15 cellular contexts compared by ENCODE assay signal in genomic region chr13:97537110-97537509, GRCh38.
A peak's percentile ranks its signal among the peaks of the same experiment; 100 is the strongest.
DNase-seq lines count a peak whose midpoint lies in the region; ATAC-seq and TF ChIP-seq lines count a peak whose summit lies in the region.
"Had no signal": no experiment of that assay in that cellular context is flagged by ENCODE, and none has a peak within 500 bp of the region (broad histone marks: within the 10 kb centered on the region; RNA-seq: fewer than 3 reads in every experiment).

No MANE protein-coding gene starts in this region.

- no peak for TF ChIP-seq CTCF in left lung (IDR thresholded peaks at IDR 0.05)

- H3K36me3 ChIP-seq in left lung, result no peaks in the 10 kb centered on the region
- H3K36me3 ChIP-seq: BLaER1 had no signal

- no peak overlapping the region for H3K27ac ChIP-seq in left lung
- H3K27ac ChIP-seq: BLaER1 had no signal

- in situ Hi-C loops in ACHN (cut with HindIII; ENCODE audit: low pct_ligation_motif_present, low pct_unique_long_range_greater_than_20kb, low sequenced_read_pairs), result no loop called here

- no peaks in the 10 kb centered on the region for H3K27me3 ChIP-seq in left lung
- H3K27me3 ChIP-seq: BLaER1 had no signal

- ATAC-seq in GM18520 (IDR thresholded peaks at IDR 0.05; ENCODE audit: unreplicated experiment) (peak; percentile 57), GM21367 (IDR thresholded peaks at IDR 0.05; ENCODE audit: unreplicated experiment) (peak; percentile 70), HG02885 (IDR thresholded peaks at IDR 0.05; ENCODE audit: poor library complexity, unreplicated experiment) (peak; percentile 63), HG03469 (IDR thresholded peaks at IDR 0.05; ENCODE audit: unreplicated experiment) (peak; percentile 77), left lung (no peak)

- H3K9me3 ChIP-seq in left lung, result no peaks in the 10 kb centered on the region
- H3K9me3 ChIP-seq: BLaER1 had no signal

- no peaks in the 10 kb centered on the region for H3K4me1 ChIP-seq in left lung
- H3K4me1 ChIP-seq: BLaER1 had no signal

- no peak overlapping the region for H3K4me3 ChIP-seq in left lung
- H3K4me3 ChIP-seq: BLaER1 had no signal

- intact Hi-C loops in left lung (cut with DNase I), result no loop called here

- no peak for DNase-seq in stimulated activated CD4-positive, alpha-beta T cell treated with anti-CD3 and anti-CD28 coated beads, Interleukin-4, amount 100 ng/mL, for 1 hour
- no peak for DNase-seq in left lung
- no peak for DNase-seq in GOT3 (lab: John Stamatoyannopoulos, UW)
- no peak for DNase-seq in ACHN
- DNase-seq: activated CD4-positive, alpha-beta memory T cell treated with anti-CD3 and anti-CD28 coated beads, Interleukin-2, amount 10 ng/mL, durations not matched to agents 7 days and 5 days; activated naive CD8-positive, alpha-beta T cell treated with anti-CD3 and anti-CD28 coated beads, Interleukin-2, amount 10 ng/mL, durations not matched to agents 7 days and 5 days; midbrain; NCI-H1694 treated with DMSO at 0.1 percent for 48 hours; stimulated activated CD4-positive, alpha-beta T cell treated with anti-CD3 and anti-CD28 coated beads, Interleukin-2, amount 100 ng/mL, for 24 hours; SW 1271 had no signal
